Comparison of ENCODE assay signal across 12 cellular contexts in genomic region chr10:63670291-63670898, GRCh38.
DNase-seq lines count a peak whose midpoint lies in the region; ATAC-seq and TF ChIP-seq lines count a peak whose summit lies in the region.
"Had no signal": no experiment of that assay in that cellular context is flagged by ENCODE, and none has a peak within 500 bp of the region (broad histone marks: within the 10 kb centered on the region; RNA-seq: fewer than 3 reads in every experiment).

No MANE protein-coding gene starts in this region.

- H3K27ac ChIP-seq in OCI-LY3 (ENCODE audit: low read length) (no peak overlapping the region), suprapubic skin (peak overlapping the region; percentile 34)
- H3K27ac ChIP-seq: 22Rv1, KMS-11 had no signal

- TF ChIP-seq CTCF in OCI-LY3 (IDR thresholded peaks at IDR 0.05; ENCODE audit: low read depth, low read length), result no peak
- TF ChIP-seq CTCF in suprapubic skin (IDR thresholded peaks at IDR 0.05), result no peak

- no peak overlapping the region for H3K9ac ChIP-seq in OCI-LY3 (ENCODE audit: low read length)
- H3K9ac ChIP-seq: KMS-11 had no signal

- no peak for TF ChIP-seq POLR2A in suprapubic skin (IDR thresholded peaks at IDR 0.05)

- no peaks in the 10 kb centered on the region for H3K79me2 ChIP-seq in OCI-LY3 (ENCODE audit: low read length)

- 55% methylated on average over 10 of the region's 10 CpGs for WGBS in suprapubic skin

- H3K27me3 ChIP-seq in OCI-LY3 (ENCODE audit: low read depth, low read length), result no peaks in the 10 kb centered on the region
- H3K27me3 ChIP-seq in suprapubic skin, result no peaks in the 10 kb centered on the region
- H3K27me3 ChIP-seq: dorsolateral prefrontal cortex had no signal

- no peaks in the 10 kb centered on the region for H3K9me3 ChIP-seq in OCI-LY3 (ENCODE audit: insufficient read depth, low read length)
- H3K9me3 ChIP-seq in suprapubic skin, result no peaks in the 10 kb centered on the region

- H3K4me3 ChIP-seq in OCI-LY3 (ENCODE audit: low read length) (peak overlapping the region; percentile 33; the same call in 1 of the 2 replicates), suprapubic skin (no peak overlapping the region)
- H3K4me3 ChIP-seq: dorsolateral prefrontal cortex had no signal

- no peak for ATAC-seq in HG03460 (IDR thresholded peaks at IDR 0.05; ENCODE audit: unreplicated experiment)

- no peaks in the 10 kb centered on the region for H4K20me1 ChIP-seq in OCI-LY3 (ENCODE audit: insufficient read depth, low read length)

- DNase-seq in NCI-H1694 treated with DMSO at 0.1 percent for 48 hours (lab: John Stamatoyannopoulos, UW) (peak; percentile 5), NCI-H1694 (lab: John Stamatoyannopoulos, UW) (no peak), iPS DF 19.7 (ENCODE audit: low read depth, low spot score) (peak; percentile 63), suprapubic skin (ENCODE audit: low spot score in 2 of 2) (no peak), RPMI8226 (no peak), NCI-H2081 (lab: John Stamatoyannopoulos, UW) (no peak)
- DNase-seq: activated CD4-positive, alpha-beta T cell treated with anti-CD3 and anti-CD28 coated beads for 4 hours had no signal

- peak overlapping the region; percentile 59 for H3K4me2 ChIP-seq in OCI-LY3 (ENCODE audit: low read length)
- H3K4me2 ChIP-seq: KMS-11 had no signal

- no peak overlapping the region for H2AFZ ChIP-seq in OCI-LY3 (ENCODE audit: low read depth, low read length)

- peak; percentile 35 for TF ChIP-seq EP300 in suprapubic skin (IDR thresholded peaks at IDR 0.05)

- H3K4me1 ChIP-seq in OCI-LY3 (ENCODE audit: low read length) (peaks cover 35% of the 10 kb centered on the region), suprapubic skin (peaks cover 30% of the 10 kb centered on the region)

- H3K36me3 ChIP-seq in OCI-LY3 (replicated peaks; ENCODE audit: low read depth, low read length) (no peaks in the 10 kb centered on the region), suprapubic skin (no peaks in the 10 kb centered on the region)

Comparison
In these comparisons a context has a peak if more than half of its experiments do, and no peak if none do; other contexts are left out.
1. DNase-seq: peak in NCI-H1694 treated with DMSO at 0.1 percent for 48 hours (single experiment) and iPS DF 19.7 (single experiment); none in NCI-H1694 (single experiment), suprapubic skin (0 of 2), RPMI8226 (single experiment) and NCI-H2081 (0 of 2).